Comparison of ENCODE assay signal across 26 cellular contexts in the genomic region with DNA sequence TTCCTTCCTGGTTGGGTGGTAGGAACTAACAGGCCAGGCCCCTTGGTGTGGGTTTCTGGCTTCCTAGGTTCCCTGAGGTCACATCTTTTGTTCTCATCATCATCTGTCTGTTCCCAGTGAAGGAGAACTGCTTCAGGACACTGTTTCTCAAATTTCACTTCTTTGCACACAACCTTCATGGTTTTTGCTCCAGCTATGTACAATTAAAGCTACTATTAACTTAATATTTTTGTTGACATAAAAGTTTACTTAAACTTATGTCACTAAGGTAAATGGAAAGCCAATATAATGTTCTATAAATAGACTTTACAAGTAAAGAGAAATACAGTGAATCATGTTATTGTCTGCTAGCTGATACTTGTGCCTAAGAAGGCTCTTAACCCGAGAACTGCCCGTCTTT.
"Had no signal": no experiment of that assay in that cellular context is flagged by ENCODE, and none has a peak within 500 bp of the region (broad histone marks: within the 10 kb centered on the region; RNA-seq: fewer than 3 reads in every experiment).

No MANE protein-coding gene starts in this region.

- H3K36me3 ChIP-seq: esophagus squamous epithelium, heart right ventricle, lower lobe of right lung, neural progenitor cell, right lobe of liver, thyroid gland had no signal

- H2AFZ ChIP-seq: neural progenitor cell had no signal

- DNase-seq: cerebellar nuclear complex; cortex of kidney; effector memory CD8-positive, alpha-beta T cell; erythroblast; esophagus squamous epithelium; foreskin melanocyte; glutamatergic neuron; heart right ventricle; hippocampal formation; left cardiac atrium; left ventricle myocardium superior; lower lobe of right lung; mucosa of descending colon; naive B cell; posterior cingulate gyrus; retina; right lobe of liver; small intestine; stimulated activated CD4-positive, alpha-beta T cell treated with anti-CD3 and anti-CD28 coated beads, Interleukin-15, amount 100 ng/mL, for 24 hours; stimulated activated CD4-positive, alpha-beta T cell treated with anti-CD3 and anti-CD28 coated beads, Interleukin-2, amount 100 ng/mL, for 48 hours; stimulated activated naive CD4-positive, alpha-beta T cell; stimulated activated naive CD8-positive, alpha-beta T cell treated with anti-CD3 and anti-CD28 coated beads, Interleukin-15, amount 100 ng/mL, for 72 hours; thyroid gland; trophoblast cell had no signal

- ATAC-seq: effector memory CD8-positive, alpha-beta T cell; heart right ventricle; left cardiac atrium; left ventricle myocardium superior; lower lobe of right lung; mucosa of descending colon; natural killer cell treated with Interleukin-12 subunit alpha and Interleukin-12 subunit beta and Interleukin-15 and Interleukin-18, amount 100 ng/mL, for 72 hours; right lobe of liver; stimulated activated naive CD8-positive, alpha-beta T cell treated with anti-CD3 and anti-CD28 coated beads, Interleukin-15, amount 100 ng/mL, for 72 hours had no signal

- H3K27me3 ChIP-seq: neural progenitor cell, right lobe of liver, thyroid gland had no signal

- H3K27ac ChIP-seq: esophagus squamous epithelium, heart right ventricle, lower lobe of right lung, neural progenitor cell, right lobe of liver, thyroid gland had no signal

- H3K9me3 ChIP-seq: esophagus squamous epithelium, lower lobe of right lung, mucosa of descending colon, right lobe of liver, thyroid gland had no signal

- H3K4me3 ChIP-seq: esophagus squamous epithelium, heart right ventricle, lower lobe of right lung, mucosa of descending colon, neural progenitor cell, right lobe of liver, thyroid gland had no signal

- H3K4me2 ChIP-seq: neural progenitor cell had no signal

- H3K9ac ChIP-seq: neural progenitor cell had no signal

- H3K4me1 ChIP-seq: heart right ventricle, lower lobe of right lung, neural progenitor cell, right lobe of liver, thyroid gland had no signal
